ENCODE assay signal across 11 cellular contexts in the genomic region with DNA sequence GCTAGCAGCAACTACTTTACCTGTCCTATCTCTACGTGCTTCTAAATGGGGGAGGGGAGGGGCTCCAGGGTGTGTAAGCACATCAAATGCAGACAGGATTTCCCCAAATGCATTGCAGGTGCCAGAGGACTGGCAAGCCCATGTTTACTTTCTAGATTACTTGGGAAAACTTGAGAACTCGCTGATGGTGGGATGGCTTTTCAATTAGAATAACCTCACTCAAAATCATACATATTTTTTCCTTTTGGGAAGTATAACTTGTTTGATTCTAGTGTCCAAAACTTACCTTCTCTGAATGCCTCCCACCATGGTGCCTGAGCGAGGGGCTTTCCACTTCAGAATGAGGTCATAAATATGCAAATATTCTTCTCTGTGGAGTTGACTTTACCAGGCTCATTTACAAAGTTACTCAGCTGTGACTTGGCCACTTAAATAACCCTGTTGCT.
DNase-seq lines count a peak whose midpoint lies in the region; ATAC-seq, FAIRE-seq and TF ChIP-seq lines count a peak whose summit lies in the region.
"Had no signal": no experiment of that assay in that cellular context is flagged by ENCODE, and none has a peak within 500 bp of the region (broad histone marks: within the 10 kb centered on the region; RNA-seq: fewer than 3 reads in every experiment).

No MANE protein-coding gene starts in this region.

- TF ChIP-seq POLR2A in GM12891 (IDR thresholded peaks at IDR 0.05; ENCODE audit: low read depth, low read length) = no peak

- H3K27ac ChIP-seq in OCI-LY1 (ENCODE audit: low read depth, low read length, poor library complexity, severe bottlenecking) = peak overlapping the region; percentile 76
- H3K27ac ChIP-seq in dorsolateral prefrontal cortex = no peak overlapping the region
- no peak overlapping the region for H3K27ac ChIP-seq in mammary epithelial cell (ENCODE audit: insufficient read depth, low read depth, low read length)

- H4K20me1 ChIP-seq in OCI-LY1 (ENCODE audit: insufficient read depth, low read length) = no peaks in the 10 kb centered on the region
- H4K20me1 ChIP-seq in mammary epithelial cell (ENCODE audit: insufficient read depth, low read length) = no peaks in the 10 kb centered on the region

- H3K4me3 ChIP-seq in OCI-LY1 (ENCODE audit: low read depth, low read length, poor library complexity, severe bottlenecking) = peak overlapping the region; percentile 35
- H3K4me3 ChIP-seq in dorsolateral prefrontal cortex = no peak overlapping the region
- H3K4me3 ChIP-seq in mammary epithelial cell (replicated peaks in 1 of 3; ENCODE audit: insufficient read depth in 1 of 3, low read depth in 2 of 3, low read length in 3 of 3) = no peak overlapping the region

- in situ Hi-C loops in mammary epithelial cell (cut with MboI; ENCODE audit: low sequenced_read_pairs in 2 of 2) = no loop called here

- no peaks in the 10 kb centered on the region for H3K79me2 ChIP-seq in OCI-LY1 (ENCODE audit: insufficient read depth, low read length)
- no peaks in the 10 kb centered on the region for H3K79me2 ChIP-seq in mammary epithelial cell (ENCODE audit: insufficient read depth, low read length)

- H3K36me3 ChIP-seq in OCI-LY1 (ENCODE audit: insufficient read depth, low read length) = no peaks in the 10 kb centered on the region
- no peaks in the 10 kb centered on the region for H3K36me3 ChIP-seq in mammary epithelial cell (ENCODE audit: insufficient read depth, low read length)

- CTCF ChIA-PET in mammary epithelial cell (lab: Charles Lee; ENCODE audit: low non-redundant PET) = no interaction called here

- DNase-seq in GM12891 (ENCODE audit: insufficient read length, low spot score) (no peak), SW 1271 (lab: John Stamatoyannopoulos, UW) (no peak), T-helper 2 cell (no peak), dorsolateral prefrontal cortex (no peak), mammary epithelial cell (no peak)
- DNase-seq: hippocampal formation, NCI-H1105 had no signal

- H2AFZ ChIP-seq in OCI-LY1 (ENCODE audit: low read length) (peak overlapping the region; percentile 62; the same call in 1 of the 2 replicates), mammary epithelial cell (ENCODE audit: low read depth, low read length) (no peak overlapping the region)

- TF ChIP-seq CTCF in OCI-LY1 (IDR thresholded peaks at IDR 0.05; ENCODE audit: low read length) (no peak), dorsolateral prefrontal cortex (IDR thresholded peaks at IDR 0.05 in 54 of 56, conservative IDR thresholded peaks at IDR 0.05 in 2 of 56; ENCODE audit: low read depth in 1 of 56, partially characterized antibody in 56 of 56) (no peak), mammary epithelial cell (conservative IDR thresholded peaks at IDR 0.05 in 1 of 2, IDR thresholded peaks at IDR 0.05 in 1 of 2; ENCODE audit: extremely low read depth in 1 of 2, insufficient read depth in 1 of 2, low read depth in 1 of 2, low read length in 2 of 2) (no peak)

- H3K9ac ChIP-seq in OCI-LY1 (ENCODE audit: low read length) (no peak overlapping the region; the same call in 1 of the 2 replicates), mammary epithelial cell (ENCODE audit: insufficient read depth, low read length) (no peak overlapping the region)

- no peaks in the 10 kb centered on the region for H3K9me2 ChIP-seq in OCI-LY1 (ENCODE audit: low read depth, low read length)

- FAIRE-seq in GM12891 (lab: Jason Lieb, UNC) = peak; percentile 33
- FAIRE-seq: colon had no signal

- H3K4me2 ChIP-seq in OCI-LY1 (ENCODE audit: low read length) (peak overlapping the region; percentile 51), mammary epithelial cell (ENCODE audit: insufficient read depth, low read depth, low read length) (no peak overlapping the region)

- intact Hi-C loops in dorsolateral prefrontal cortex (cut with DNase I) = loop anchor here in 1 of 2 donors (10.0 kb wide), 1 partner anchor 170 kb away; no protein-coding TSS in a partner anchor
- intact Hi-C loops in mammary epithelial cell (cut with micrococcal nuclease) = no loop called here

- H3K27me3 ChIP-seq in OCI-LY1 (ENCODE audit: insufficient read depth, low read length) (no peaks in the 10 kb centered on the region), dorsolateral prefrontal cortex (no peaks in the 10 kb centered on the region), mammary epithelial cell (ENCODE audit: insufficient read depth, low read length) (no peaks in the 10 kb centered on the region)

- ATAC-seq in GM19468 (IDR thresholded peaks at IDR 0.05; ENCODE audit: extremely low read depth, unreplicated experiment) = peak; percentile 84
- peak; percentile 96 for ATAC-seq in HG03039 (IDR thresholded peaks at IDR 0.05; ENCODE audit: unreplicated experiment)

- H3K4me1 ChIP-seq in OCI-LY1 (ENCODE audit: insufficient read depth, low read length, severe bottlenecking) = peaks cover 41% of the 10 kb centered on the region
- H3K4me1 ChIP-seq in mammary epithelial cell (ENCODE audit: insufficient read depth, low read length) = no peaks in the 10 kb centered on the region

- no peaks in the 10 kb centered on the region for H3F3A ChIP-seq in OCI-LY1 (ENCODE audit: insufficient read depth, low read length)

- 38% methylated on average over 3 of the region's 3 CpGs for WGBS in mammary epithelial cell (ENCODE audit: low coverage, missing lambda C conversion rate)

- H3K9me3 ChIP-seq in OCI-LY1 (ENCODE audit: low read length) (no peaks in the 10 kb centered on the region; the same call in 1 of the 2 replicates), mammary epithelial cell (replicated peaks; ENCODE audit: insufficient read depth, low read length) (no peaks in the 10 kb centered on the region)

- dilution Hi-C loops in mammary epithelial cell (cut with HindIII; ENCODE audit: low sequenced_read_pairs) = no loop called here

- BruUV-seq in mammary epithelial cell (replicated peaks; lab: Mats Ljungman, UMichigan) = no TSS peak

TF ChIP-seq in GM12891, 5 proteins besides CTCF, POLR2A, EP300 and RAD21:
- TF ChIP-seq POU2F2 (IDR thresholded peaks at IDR 0.05; ENCODE audit: low read depth, low read length) (peak; percentile 90), PAX5 (IDR thresholded peaks at IDR 0.05; ENCODE audit: insufficient read depth, low read length, severe bottlenecking) (peak; percentile 46), POLR2AphosphoS5 (IDR thresholded peaks at IDR 0.05; ENCODE audit: low read depth, low read length) (no peak)
TF ChIP-seq in GM12891: peak in this region for 2.
